Comparison of ENCODE assay signal across 1 cellular context in the genomic region with DNA sequence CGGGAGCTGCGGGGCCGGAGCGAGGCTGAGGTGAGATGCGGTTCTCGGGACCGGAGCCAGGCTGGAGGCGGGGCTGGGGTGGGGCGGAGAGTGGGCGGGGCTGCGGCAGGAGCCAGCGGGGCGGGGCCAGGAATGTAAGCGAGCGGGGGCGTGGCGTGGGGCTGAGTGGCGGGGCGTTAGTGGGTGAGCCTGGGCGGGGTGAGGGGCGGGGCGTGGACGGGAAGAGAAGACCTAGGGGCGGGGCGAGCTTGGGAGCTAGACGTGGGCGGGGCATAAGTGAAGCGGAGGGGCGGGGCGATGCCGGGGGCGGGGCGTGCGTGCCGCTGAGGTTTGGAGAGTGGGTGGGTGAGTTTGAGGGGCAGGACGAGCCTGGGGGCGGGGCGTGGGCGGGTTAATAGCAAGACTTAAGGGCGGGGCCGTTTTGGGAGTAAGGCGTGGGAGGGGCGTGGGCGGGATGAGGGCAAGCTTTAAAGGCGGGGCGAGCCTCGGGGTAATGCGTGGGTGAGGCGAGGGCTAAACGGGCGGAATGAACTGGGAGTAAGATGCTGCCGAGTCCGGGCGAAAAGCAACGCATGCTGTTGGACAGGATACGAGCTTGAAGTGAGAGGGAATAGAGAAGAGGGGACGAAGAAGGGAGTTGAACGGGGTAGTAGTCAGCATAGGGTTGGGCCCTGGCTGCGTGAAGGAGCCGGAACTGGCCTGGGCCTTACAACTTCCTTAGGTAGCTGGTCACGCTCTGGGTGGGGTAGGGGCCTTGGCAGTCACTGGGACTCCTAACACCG.
TF ChIP-seq lines count a peak whose summit lies in the region.

No MANE protein-coding gene starts in this region.

TF ChIP-seq in IMR-90, 13 proteins besides CTCF, POLR2A, EP300 and RAD21 (continued from another document):
- TF ChIP-seq MAZ (IDR thresholded peaks at IDR 0.05; ENCODE audit: borderline replicate concordance, low read depth, low read length) (peak; percentile 25; the same call in 1 of the 2 replicates), SMC3 (IDR thresholded peaks at IDR 0.05; ENCODE audit: low read depth, low read length) (no peak), NFE2L2 (IDR thresholded peaks at IDR 0.05; ENCODE audit: low read depth, low read length) (no peak)
- TF ChIP-seq, protein P1, sequence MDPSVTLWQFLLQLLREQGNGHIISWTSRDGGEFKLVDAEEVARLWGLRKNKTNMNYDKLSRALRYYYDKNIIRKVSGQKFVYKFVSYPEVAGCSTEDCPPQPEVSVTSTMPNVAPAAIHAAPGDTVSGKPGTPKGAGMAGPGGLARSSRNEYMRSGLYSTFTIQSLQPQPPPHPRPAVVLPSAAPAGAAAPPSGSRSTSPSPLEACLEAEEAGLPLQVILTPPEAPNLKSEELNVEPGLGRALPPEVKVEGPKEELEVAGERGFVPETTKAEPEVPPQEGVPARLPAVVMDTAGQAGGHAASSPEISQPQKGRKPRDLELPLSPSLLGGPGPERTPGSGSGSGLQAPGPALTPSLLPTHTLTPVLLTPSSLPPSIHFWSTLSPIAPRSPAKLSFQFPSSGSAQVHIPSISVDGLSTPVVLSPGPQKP (IDR thresholded peaks at IDR 0.05; ENCODE audit: borderline replicate concordance, low read depth, low read length): no peak
